Comparison of ENCODE assay signal across 17 cellular contexts in the genomic region with DNA sequence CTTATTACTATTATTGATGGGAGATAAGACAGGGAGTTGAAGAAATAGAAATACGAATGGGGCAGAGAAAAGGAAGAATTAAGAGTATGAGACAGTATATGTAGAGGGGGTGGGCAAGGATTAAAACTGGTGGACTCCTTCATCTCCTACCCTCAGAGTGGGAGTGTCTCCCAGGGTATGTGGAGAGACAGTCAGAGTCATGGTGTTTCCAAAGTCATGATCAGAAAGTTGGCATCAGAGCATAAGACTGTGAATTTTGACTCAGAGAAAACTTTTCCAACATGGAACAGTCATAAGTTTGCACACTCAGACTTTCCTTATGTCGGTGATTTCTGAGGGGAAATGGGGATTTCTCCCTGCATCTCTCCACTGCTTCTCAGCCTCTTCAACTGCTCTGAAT. TPM values are rescaled to one million over a fixed set of nuclear protein-coding genes. Genes with fewer than 3 reads are reported as not detected.
DNase-seq lines count a peak whose midpoint lies in the region; ATAC-seq, FAIRE-seq and TF ChIP-seq lines count a peak whose summit lies in the region.
"Had no signal": no experiment of that assay in that cellular context is flagged by ENCODE, and none has a peak within 500 bp of the region (broad histone marks: within the 10 kb centered on the region; RNA-seq: fewer than 3 reads in every experiment).

No MANE protein-coding gene starts in this region.

- TF ChIP-seq CTCF in pancreas (IDR thresholded peaks at IDR 0.05), result no peak

- intact Hi-C loops in pancreas (cut with DNase I), result no loop called here

- no peak overlapping the region for H3K4me3 ChIP-seq in pancreas

- no peaks in the 10 kb centered on the region for H3K9me3 ChIP-seq in pancreas
- H3K9me3 ChIP-seq: breast epithelium, heart right ventricle had no signal

- ATAC-seq in activated CD8-positive, alpha-beta T cell treated with anti-CD3 and anti-CD28 coated beads, Interleukin-2, amount 10 ng/mL, durations not matched to agents 7 days and 5 days, result peak; percentile 29
- ATAC-seq in naive B cell (ENCODE audit: low read depth in 2 of 2) (no peak), pancreas (no peak), HG02973 (IDR thresholded peaks at IDR 0.05; ENCODE audit: unreplicated experiment) (no peak)

- H3K27me3 ChIP-seq in pancreas, result no peaks in the 10 kb centered on the region
- H3K27me3 ChIP-seq: breast epithelium, heart right ventricle had no signal

- H3K36me3 Mint-ChIP-seq in activated naive CD4-positive, alpha-beta T cell treated with anti-CD3 and anti-CD28 coated beads, Interleukin-2, amount 50 U/mL, for 24 hours, result peaks cover 7% of the 10 kb centered on the region
- H3K36me3 Mint-ChIP-seq in activated CD8-positive, alpha-beta T cell treated with anti-CD3 and anti-CD28 coated beads, Interleukin-2, amount 10 ng/mL, durations not matched to agents 7 days and 5 days (ENCODE audit: low read depth), result peaks cover 23% of the 10 kb centered on the region
- H3K36me3 Mint-ChIP-seq in naive B cell, result peaks cover 5 to 11% of the 10 kb centered on the region in 2 donors

- 48 to 96% methylated on average over 1 to 2 of the region's 2 CpGs for WGBS in pancreas, 2 donors

- H3K9me3 Mint-ChIP-seq in activated naive CD4-positive, alpha-beta T cell treated with anti-CD3 and anti-CD28 coated beads, Interleukin-2, amount 50 U/mL, for 24 hours, result peaks cover 21% of the 10 kb centered on the region
- no peaks in the 10 kb centered on the region for H3K9me3 Mint-ChIP-seq in activated CD8-positive, alpha-beta T cell treated with anti-CD3 and anti-CD28 coated beads, Interleukin-2, amount 10 ng/mL, durations not matched to agents 7 days and 5 days (ENCODE audit: insufficient read depth)
- H3K9me3 Mint-ChIP-seq in naive B cell, result no peaks in the 10 kb centered on the region

- no peak for DNase-seq in activated naive CD4-positive, alpha-beta T cell treated with anti-CD3 and anti-CD28 coated beads, Interleukin-2, amount 50 U/mL, for 16 hours
- no peak for DNase-seq in activated CD8-positive, alpha-beta T cell treated with anti-CD3 and anti-CD28 coated beads, Interleukin-2, amount 10 ng/mL, durations not matched to agents 7 days and 5 days
- no peak for DNase-seq in naive B cell
- no peak for DNase-seq in H54 (ENCODE audit: insufficient read length, low spot score)
- DNase-seq in pancreas, result no peak
- no peak for DNase-seq in stimulated activated CD4-positive, alpha-beta T cell treated with anti-CD3 and anti-CD28 coated beads, Interleukin-2, amount 100 ng/mL, for 48 hours
- DNase-seq: activated gamma-delta T cell; heart right ventricle; NCI-H226; stimulated activated naive CD4-positive, alpha-beta T cell had no signal

- no peaks in the 10 kb centered on the region for H3K36me3 ChIP-seq in pancreas
- H3K36me3 ChIP-seq: breast epithelium, heart right ventricle had no signal

- POLR2A ChIA-PET in activated CD8-positive, alpha-beta T cell treated with anti-CD3 and anti-CD28 coated beads, Interleukin-2, amount 10 ng/mL, durations not matched to agents 7 days and 5 days (lab: Charles Lee), result interaction anchor here (1.4 to 2.3 kb wide), 2 partner anchors 9 to 15 kb away, joined by 6 to 16 read pairs; no protein-coding TSS in a partner anchor

- H3K27ac ChIP-seq in pancreas, result no peak overlapping the region
- H3K27ac ChIP-seq: breast epithelium had no signal

- peak overlapping the region; percentile 86 for H3K4me3 Mint-ChIP-seq in activated naive CD4-positive, alpha-beta T cell treated with anti-CD3 and anti-CD28 coated beads, Interleukin-2, amount 50 U/mL, for 24 hours
- peak overlapping the region; percentile 86 for H3K4me3 Mint-ChIP-seq in activated CD8-positive, alpha-beta T cell treated with anti-CD3 and anti-CD28 coated beads, Interleukin-2, amount 10 ng/mL, durations not matched to agents 7 days and 5 days
- peak overlapping the region in 7 of 8 donors; percentile 35 to 99 (median 81) for H3K4me3 Mint-ChIP-seq in naive B cell

- peaks cover 99% of the 10 kb centered on the region for H3K4me1 Mint-ChIP-seq in activated naive CD4-positive, alpha-beta T cell treated with anti-CD3 and anti-CD28 coated beads, Interleukin-2, amount 50 U/mL, for 24 hours
- H3K4me1 Mint-ChIP-seq in activated CD8-positive, alpha-beta T cell treated with anti-CD3 and anti-CD28 coated beads, Interleukin-2, amount 10 ng/mL, durations not matched to agents 7 days and 5 days (ENCODE audit: low read depth), result peaks cover 75% of the 10 kb centered on the region
- H3K4me1 Mint-ChIP-seq in naive B cell, result peaks cover 70 to 91% (median 75%) of the 10 kb centered on the region in 3 donors

- CTCF ChIA-PET in activated CD8-positive, alpha-beta T cell treated with anti-CD3 and anti-CD28 coated beads, Interleukin-2, amount 10 ng/mL, durations not matched to agents 7 days and 5 days (lab: Charles Lee), result interaction anchor here (0.9 to 6.9 kb wide), 13 partner anchors 9 to 148 kb away, joined by 3 to 65 read pairs (median 5); no protein-coding TSS in a partner anchor

- no peaks in the 10 kb centered on the region for H3K4me1 ChIP-seq in pancreas
- H3K4me1 ChIP-seq: breast epithelium had no signal

- no peak for TF ChIP-seq POLR2A in H54 (IDR thresholded peaks at IDR 0.05; ENCODE audit: low read depth, low read length)

- no peak for FAIRE-seq in H54 (lab: Jason Lieb, UNC)
- no peak for FAIRE-seq in pancreas (lab: Jason Lieb, UNC)
- FAIRE-seq: keratinocyte had no signal

- peak overlapping the region; percentile 97 for H3K27ac Mint-ChIP-seq in activated naive CD4-positive, alpha-beta T cell treated with anti-CD3 and anti-CD28 coated beads, Interleukin-2, amount 50 U/mL, for 24 hours
- H3K27ac Mint-ChIP-seq in activated CD8-positive, alpha-beta T cell treated with anti-CD3 and anti-CD28 coated beads, Interleukin-2, amount 10 ng/mL, durations not matched to agents 7 days and 5 days, result peak overlapping the region; percentile 80
- H3K27ac Mint-ChIP-seq in naive B cell, result peak overlapping the region; percentile 72 to 93 (median 88)

- H3K27me3 Mint-ChIP-seq in activated naive CD4-positive, alpha-beta T cell treated with anti-CD3 and anti-CD28 coated beads, Interleukin-2, amount 50 U/mL, for 24 hours, result no peaks in the 10 kb centered on the region
- H3K27me3 Mint-ChIP-seq in activated CD8-positive, alpha-beta T cell treated with anti-CD3 and anti-CD28 coated beads, Interleukin-2, amount 10 ng/mL, durations not matched to agents 7 days and 5 days (ENCODE audit: low read depth), result no peaks in the 10 kb centered on the region
- no peaks in the 10 kb centered on the region for H3K27me3 Mint-ChIP-seq in naive B cell

RNA-seq across cellular contexts. Expression of a gene that starts 2.4 kb away (rescaled TPM):
- 10 to 100 TPM; 14.0 to 15.4 TPM for total RNA-seq in activated CD8-positive, alpha-beta T cell treated with anti-CD3 and anti-CD28 coated beads, Interleukin-2, amount 10 ng/mL, durations not matched to agents 7 days and 5 days
- polyA plus RNA-seq in naive B cell (ENCODE audit: low read depth in 6 of 6) (10 to 100 TPM in 5 of 6 donors, 1 to 10 TPM in 1; 8.5 to 20.6 (median 13.1) TPM), pancreas (under 1 TPM; 0.16 to 0.57 TPM)
- 10 to 100 TPM in 1 of 6 donors, 1 to 10 TPM in 5; 2.3 to 13.2 (median 3.7) TPM for total RNA-seq in pancreas
- total RNA-seq: fibroblast of lung, M059J had no signal
- polyA plus RNA-seq: fibroblast of lung, keratinocyte had no signal

RNA-seq across cellular contexts. Expression of a gene that starts 53.8 kb away (rescaled TPM):
- 10 to 100 TPM; 23.9 to 24.7 TPM for total RNA-seq in activated CD8-positive, alpha-beta T cell treated with anti-CD3 and anti-CD28 coated beads, Interleukin-2, amount 10 ng/mL, durations not matched to agents 7 days and 5 days
- polyA plus RNA-seq in naive B cell (ENCODE audit: low read depth in 6 of 6), result 100 to 1,000 TPM; 164 to 256 (median 194) TPM
- under 1 TPM; 0.04 to 0.81 (median 0.26) TPM for total RNA-seq in pancreas
- polyA plus RNA-seq in pancreas, result under 1 TPM; 0.07 to 0.11 TPM
- total RNA-seq: fibroblast of lung, M059J, osteoblast had no signal
- polyA plus RNA-seq: fibroblast of lung, keratinocyte had no signal

Comparison
In these comparisons a context has a peak if more than half of its experiments do, and no peak if none do; other contexts are left out.
1. RNA of a gene that starts 53.8 kb away (total RNA-seq): 23.9 to 24.7 TPM in activated CD8-positive, alpha-beta T cell treated with anti-CD3 and anti-CD28 coated beads, Interleukin-2, amount 10 ng/mL, durations not matched to agents 7 days and 5 days; 0.04 to 0.81 TPM in pancreas; every median in the first group is over 10 times any median in the second.
2. Peak in every context shown above with its lines, with median percentiles within 50 percentile points of each other: H3K27ac Mint-ChIP-seq and H3K4me3 Mint-ChIP-seq.